Comparison of ENCODE assay signal across 31 cellular contexts in genomic region chr7:8515786-8516185, GRCh38.
"Had no signal": no experiment of that assay in that cellular context is flagged by ENCODE, and none has a peak within 500 bp of the region (broad histone marks: within the 10 kb centered on the region; RNA-seq: fewer than 3 reads in every experiment).

No MANE protein-coding gene starts in this region.

- H3K9me3 ChIP-seq: esophagus squamous epithelium had no signal

- ATAC-seq: activated CD4-positive, alpha-beta T cell treated with anti-CD3 and anti-CD28 coated beads for 36 hours; activated CD8-positive, alpha-beta memory T cell treated with anti-CD3 and anti-CD28 coated beads, Interleukin-2, amount 10 ng/mL, durations not matched to agents 7 days and 5 days; activated CD8-positive, alpha-beta T cell treated with anti-CD3 and anti-CD28 coated beads, Interleukin-2, amount 10 ng/mL, durations not matched to agents 7 days and 5 days; activated naive CD4-positive, alpha-beta T cell treated with anti-CD3 and anti-CD28 coated beads, Interleukin-2, amount 50 U/mL, for 72 hours; effector memory CD8-positive, alpha-beta T cell; T-helper 17 cell had no signal

- H3K4me1 ChIP-seq: esophagus squamous epithelium had no signal

- H3K36me3 ChIP-seq: brain microvascular endothelial cell, esophagus squamous epithelium, WERI-Rb-1 had no signal

- DNase-seq: activated B cell treated with CpG ODN at 0.5 μM for 24 hours; activated CD4-positive, alpha-beta memory T cell treated with anti-CD3 and anti-CD28 coated beads for 36 hours; activated CD4-positive, alpha-beta T cell treated with anti-CD3 and anti-CD28 coated beads for 36 hours; activated CD4-positive, alpha-beta T cell treated with anti-CD3 and anti-CD28 coated beads, Interleukin-2, amount 10 ng/mL, durations not matched to agents 24 days and 14 days; activated CD4-positive, CD25-positive, alpha-beta regulatory T cell treated with anti-CD3 and anti-CD28 coated beads, Interleukin-2, amount 50 U/mL, for 72 hours; activated CD8-positive, alpha-beta memory T cell treated with anti-CD3 and anti-CD28 coated beads, Interleukin-2, amount 10 ng/mL, durations not matched to agents 7 days and 5 days; activated CD8-positive, alpha-beta memory T cell treated with anti-CD3 and anti-CD28 coated beads, Interleukin-2, amount 50 U/mL, for 4 hours; activated CD8-positive, alpha-beta T cell treated with anti-CD3 and anti-CD28 coated beads, Interleukin-2, amount 10 ng/mL, durations not matched to agents 7 days and 5 days; activated effector memory CD4-positive, alpha-beta T cell treated with anti-CD3 and anti-CD28 coated beads, Interleukin-2, amount 50 U/mL, for 16 hours; activated naive CD4-positive, alpha-beta T cell treated with anti-CD3 and anti-CD28 coated beads, Interleukin-2, amount 10 ng/mL, durations not matched to agents 7 days and 5 days; activated naive CD8-positive, alpha-beta T cell treated with anti-CD3 and anti-CD28 coated beads, Interleukin-2, amount 10 ng/mL, durations not matched to agents 7 days and 5 days; activated T-cell treated with anti-CD3 and anti-CD28 coated beads, Interleukin-2, amount 50 U/mL, for 1 hour; activated T-cell treated with anti-CD3 and anti-CD28 coated beads, Interleukin-2, amount 50 U/mL, for 48 hours; anterior cingulate cortex; brain microvascular endothelial cell; caudate nucleus; cortex of kidney; dermis blood vessel endothelial cell; effector CD4-positive, alpha-beta T cell; effector memory CD8-positive, alpha-beta T cell; esophagus squamous epithelium; head of caudate nucleus; T-helper 1 cell; T-helper 17 cell; T1000; WERI-Rb-1 had no signal

- H3K27ac ChIP-seq: brain microvascular endothelial cell, epithelial cell of prostate, esophagus squamous epithelium, WERI-Rb-1 had no signal

- H3K27me3 ChIP-seq: brain microvascular endothelial cell, esophagus squamous epithelium had no signal

- FAIRE-seq: astrocyte, colon, frontal cortex had no signal

- H3K4me3 ChIP-seq: esophagus squamous epithelium had no signal
